In genomic region chr7:121119047-121119446, GRCh38 we compare ENCODE assay signal across 30 cellular contexts.
"Had no signal": no experiment of that assay in that cellular context is flagged by ENCODE, and none has a peak within 500 bp of the region (broad histone marks: within the 10 kb centered on the region; RNA-seq: fewer than 3 reads in every experiment).

No MANE protein-coding gene starts in this region.

- H3K4me1 ChIP-seq: esophagus muscularis mucosa, gastroesophageal sphincter, heart right ventricle had no signal

- FAIRE-seq: astrocyte, bronchial epithelial cell had no signal

- H3K27me3 ChIP-seq: brain microvascular endothelial cell, dorsolateral prefrontal cortex, esophagus muscularis mucosa, foreskin keratinocyte, gastroesophageal sphincter, heart right ventricle had no signal

- H3K4me3 ChIP-seq: coronary artery, dorsolateral prefrontal cortex, esophagus muscularis mucosa, gastroesophageal sphincter, heart right ventricle had no signal

- ATAC-seq: activated CD4-positive, CD25-positive, alpha-beta regulatory T cell treated with anti-CD3 and anti-CD28 coated beads, Interleukin-2, amount 50 U/mL, for 24 hours; activated CD8-positive, alpha-beta T cell treated with anti-CD3 and anti-CD28 coated beads for 36 hours; activated T-cell treated with anti-CD3 and anti-CD28 coated beads, Interleukin-2, amount 50 U/mL, for 4 hours; activated T-helper 17 cell treated with anti-CD3 and anti-CD28 coated beads, Interleukin-2, amount 50 U/mL, for 72 hours; foreskin keratinocyte; gastroesophageal sphincter; heart right ventricle; T-helper 17 cell had no signal

- H3K27ac ChIP-seq: brain microvascular endothelial cell, coronary artery, dorsolateral prefrontal cortex, esophagus muscularis mucosa, foreskin keratinocyte, gastroesophageal sphincter, heart right ventricle, WERI-Rb-1 had no signal

- H3K36me3 ChIP-seq: brain microvascular endothelial cell, esophagus muscularis mucosa, gastroesophageal sphincter, WERI-Rb-1 had no signal

- DNase-seq: activated B cell treated with CpG ODN at 0.5 μM for 24 hours; activated CD4-positive, alpha-beta T cell treated with anti-CD3 and anti-CD28 coated beads for 48 hours; activated CD4-positive, alpha-beta T cell treated with anti-CD3 and anti-CD28 coated beads, Interleukin-2, amount 50 U/mL, for 1 hour; activated CD4-positive, alpha-beta T cell treated with anti-CD3 and anti-CD28 coated beads, Interleukin-2, amount 50 U/mL, for 48 hours; activated CD8-positive, alpha-beta memory T cell treated with anti-CD3 and anti-CD28 coated beads for 24 hours; activated CD8-positive, alpha-beta T cell treated with anti-CD3 and anti-CD28 coated beads for 36 hours; activated effector memory CD4-positive, alpha-beta T cell treated with Interleukin-2 at 50 U/mL for 16 hours; activated gamma-delta T cell treated with Interleukin-2 at 50 U/mL for 16 hours; activated naive CD4-positive, alpha-beta T cell treated with anti-CD3 and anti-CD28 coated beads, Interleukin-2, amount 50 U/mL, for 16 hours; activated naive CD4-positive, alpha-beta T cell treated with Interleukin-2 at 50 U/mL for 16 hours; activated T-cell treated with anti-CD3 and anti-CD28 coated beads, Interleukin-2, amount 50 U/mL, for 4 hours; amniotic stem cell; anterior cingulate cortex; brain microvascular endothelial cell; dorsolateral prefrontal cortex; effector memory CD4-positive, alpha-beta T cell; endodermal cell; erythroblast; foreskin keratinocyte; heart right ventricle; T-helper 17 cell; T1000; WERI-Rb-1 had no signal

- H3K9me3 ChIP-seq: esophagus muscularis mucosa, gastroesophageal sphincter, heart right ventricle had no signal
